18 cellular contexts compared by ENCODE assay signal in genomic region chr16:73610605-73611177, GRCh38.
"Had no signal": no experiment of that assay in that cellular context is flagged by ENCODE, and none has a peak within 500 bp of the region (broad histone marks: within the 10 kb centered on the region; RNA-seq: fewer than 3 reads in every experiment).

No MANE protein-coding gene starts in this region.

- H3K4me1 Mint-ChIP-seq: memory B cell had no signal

- H3K36me3 Mint-ChIP-seq: memory B cell; natural killer cell treated with Interleukin-12 subunit alpha and Interleukin-12 subunit beta and Interleukin-15 and Interleukin-18, amount 100 ng/mL, for 72 hours had no signal

- H3K36me3 ChIP-seq: adrenal gland, colonic mucosa, gastrocnemius medialis, heart right ventricle, left ventricle myocardium inferior, ovary, upper lobe of right lung had no signal

- H3K27ac ChIP-seq: adrenal gland, colonic mucosa, gastrocnemius medialis, heart right ventricle, left ventricle myocardium inferior, ovary, upper lobe of right lung had no signal

- FAIRE-seq: keratinocyte had no signal

- H3K27me3 ChIP-seq: colonic mucosa, ovary had no signal

- ATAC-seq: gastrocnemius medialis; heart right ventricle; natural killer cell treated with Interleukin-12 subunit alpha and Interleukin-12 subunit beta and Interleukin-15 and Interleukin-18, amount 100 ng/mL, for 72 hours; upper lobe of right lung had no signal

- DNase-seq: activated CD4-positive, alpha-beta T cell treated with anti-CD3 and anti-CD28 coated beads, Interleukin-2, amount 50 U/mL, for 4 hours; activated CD4-positive, CD25-positive, alpha-beta regulatory T cell treated with anti-CD3 and anti-CD28 coated beads, Interleukin-2, amount 50 U/mL, for 72 hours; activated naive CD4-positive, alpha-beta T cell treated with anti-CD3 and anti-CD28 coated beads, Interleukin-2, amount 50 U/mL, for 16 hours; activated T-cell treated with anti-CD3 and anti-CD28 coated beads, Interleukin-2, amount 50 U/mL, for 1 hour; adrenal gland; caudate nucleus; colonic mucosa; gastrocnemius medialis; heart right ventricle; left ventricle myocardium inferior; ovary; stimulated activated CD4-positive, alpha-beta T cell treated with anti-CD3 and anti-CD28 coated beads, Interleukin-15, amount 100 ng/mL, for 24 hours; stimulated activated CD4-positive, alpha-beta T cell treated with anti-CD3 and anti-CD28 coated beads, Interleukin-4, amount 100 ng/mL, for 24 hours; upper lobe of right lung had no signal

- H3K4me1 ChIP-seq: adrenal gland, colonic mucosa, gastrocnemius medialis, heart right ventricle, left ventricle myocardium inferior, upper lobe of right lung had no signal

- H3K4me3 Mint-ChIP-seq: memory B cell; natural killer cell treated with Interleukin-12 subunit alpha and Interleukin-12 subunit beta and Interleukin-15 and Interleukin-18, amount 100 ng/mL, for 72 hours; stimulated activated naive CD8-positive, alpha-beta T cell treated with anti-CD3 and anti-CD28 coated beads, Interleukin-15, Interleukin-2, amounts not matched to agents 100 ng/mL and 50 ng/mL, for 24 hours had no signal

- H3K9me3 ChIP-seq: adrenal gland, colonic mucosa, gastrocnemius medialis, heart right ventricle, left ventricle myocardium inferior, ovary, upper lobe of right lung had no signal

- H3K27ac Mint-ChIP-seq: memory B cell; natural killer cell treated with Interleukin-12 subunit alpha and Interleukin-12 subunit beta and Interleukin-15 and Interleukin-18, amount 100 ng/mL, for 72 hours; stimulated activated naive CD8-positive, alpha-beta T cell treated with anti-CD3 and anti-CD28 coated beads, Interleukin-15, Interleukin-2, amounts not matched to agents 100 ng/mL and 50 ng/mL, for 24 hours had no signal

- H3K4me3 ChIP-seq: adrenal gland, colonic mucosa, gastrocnemius medialis, heart right ventricle, left ventricle myocardium inferior, ovary, upper lobe of right lung had no signal
